ENCODE assay signal across 9 cellular contexts in genomic region chr2:42196403-42197267, GRCh38. TPM values are rescaled to one million over a fixed set of nuclear protein-coding genes. Genes with fewer than 3 reads are reported as not detected.
DNase-seq lines count a peak whose midpoint lies in the region; ATAC-seq and TF ChIP-seq lines count a peak whose summit lies in the region.
"Had no signal": no experiment of that assay in that cellular context is flagged by ENCODE, and none has a peak within 500 bp of the region (broad histone marks: within the 10 kb centered on the region; RNA-seq: fewer than 3 reads in every experiment).

No MANE protein-coding gene starts in this region.

- POLR2A ChIA-PET in activated CD4-positive, alpha-beta memory T cell treated with anti-CD3 and anti-CD28 coated beads, Interleukin-2, amount 10 ng/mL, durations not matched to agents 7 days and 5 days (lab: Charles Lee), result interaction anchor here (1.0 to 2.9 kb wide), 4 partner anchors 25 to 101 kb away, joined by 3 to 10 read pairs (median 4); no protein-coding TSS in a partner anchor

- intact Hi-C loops in Calu3 (cut with micrococcal nuclease; ENCODE audit: unreplicated experiment), result loop anchor here (1.0 to 5.0 kb wide), 2 partner anchors 79 to 100 kb away; no protein-coding TSS in a partner anchor

- ATAC-seq in GM21360 (IDR thresholded peaks at IDR 0.05; ENCODE audit: unreplicated experiment) (peak; percentile 62), HG02973 (IDR thresholded peaks at IDR 0.05; ENCODE audit: unreplicated experiment) (no peak), HG03196 (IDR thresholded peaks at IDR 0.05; ENCODE audit: unreplicated experiment) (no peak)

- TF ChIP-seq CTCF in Calu3 (IDR thresholded peaks at IDR 0.05; ENCODE audit: unreplicated experiment) (peak; percentile 47), glutamatergic neuron (IDR thresholded peaks at IDR 0.05; ENCODE audit: partially characterized antibody, unreplicated experiment) (peak; percentile 44)

- no peak overlapping the region for H3K4me3 Mint-ChIP-seq in Calu3 (ENCODE audit: low read depth, unreplicated experiment)
- H3K4me3 Mint-ChIP-seq in activated CD4-positive, alpha-beta memory T cell treated with anti-CD3 and anti-CD28 coated beads, Interleukin-2, amount 10 ng/mL, durations not matched to agents 7 days and 5 days, result no peak overlapping the region
- peak overlapping the region; percentile 17 for H3K4me3 Mint-ChIP-seq in glutamatergic neuron (ENCODE audit: unreplicated experiment)

- peaks cover 6% of the 10 kb centered on the region for H3K9me3 Mint-ChIP-seq in Calu3 (ENCODE audit: low read depth, unreplicated experiment)
- no peaks in the 10 kb centered on the region for H3K9me3 Mint-ChIP-seq in activated CD4-positive, alpha-beta memory T cell treated with anti-CD3 and anti-CD28 coated beads, Interleukin-2, amount 10 ng/mL, durations not matched to agents 7 days and 5 days
- H3K9me3 Mint-ChIP-seq in glutamatergic neuron (ENCODE audit: unreplicated experiment), result peaks cover 2% of the 10 kb centered on the region
- H3K9me3 Mint-ChIP-seq: activated naive CD4-positive, alpha-beta T cell treated with anti-CD3 and anti-CD28 coated beads, Interleukin-2, amount 50 U/mL, for 72 hours had no signal

- no TSS peak for BruUV-seq in Calu3 (replicated peaks; lab: Mats Ljungman, UMichigan)

- DNase-seq in Calu3 (peak; percentile 47), NCI-H2227 treated with DMSO at 0.1 percent for 48 hours (lab: John Stamatoyannopoulos, UW) (peak; percentile 92), glutamatergic neuron (peak; percentile 40), retina (peak; percentile 39)
- peak; percentile 31 for DNase-seq in activated CD4-positive, alpha-beta memory T cell treated with anti-CD3 and anti-CD28 coated beads, Interleukin-2, amount 10 ng/mL, durations not matched to agents 7 days and 5 days

- H3K27ac Mint-ChIP-seq in Calu3 (ENCODE audit: unreplicated experiment) (peak overlapping the region; percentile 45), glutamatergic neuron (ENCODE audit: unreplicated experiment) (peak overlapping the region; percentile 92)
- H3K27ac Mint-ChIP-seq in activated CD4-positive, alpha-beta memory T cell treated with anti-CD3 and anti-CD28 coated beads, Interleukin-2, amount 10 ng/mL, durations not matched to agents 7 days and 5 days, result no peak overlapping the region

- H3K36me3 Mint-ChIP-seq in Calu3 (ENCODE audit: insufficient read depth, unreplicated experiment) (peaks cover 5% of the 10 kb centered on the region), glutamatergic neuron (ENCODE audit: unreplicated experiment) (peaks cover 4% of the 10 kb centered on the region)
- peaks cover 28% of the 10 kb centered on the region for H3K36me3 Mint-ChIP-seq in activated CD4-positive, alpha-beta memory T cell treated with anti-CD3 and anti-CD28 coated beads, Interleukin-2, amount 10 ng/mL, durations not matched to agents 7 days and 5 days (ENCODE audit: low read depth)

- CTCF ChIA-PET in Calu3 (lab: Charles Lee), result interaction anchor here (1.0 to 2.5 kb wide), 4 partner anchors 8 to 336 kb away, joined by 3 to 7 read pairs (median 4); no protein-coding TSS in a partner anchor
- CTCF ChIA-PET in activated CD4-positive, alpha-beta memory T cell treated with anti-CD3 and anti-CD28 coated beads, Interleukin-2, amount 10 ng/mL, durations not matched to agents 7 days and 5 days (lab: Charles Lee), result interaction anchor here (0.7 to 4.7 kb wide), 10 partner anchors 16 to 327 kb away, joined by 3 to 49 read pairs (median 3); no protein-coding TSS in a partner anchor

- H3K27me3 Mint-ChIP-seq in Calu3 (ENCODE audit: unreplicated experiment) (no peaks in the 10 kb centered on the region), glutamatergic neuron (ENCODE audit: unreplicated experiment) (no peaks in the 10 kb centered on the region)
- H3K27me3 Mint-ChIP-seq in activated CD4-positive, alpha-beta memory T cell treated with anti-CD3 and anti-CD28 coated beads, Interleukin-2, amount 10 ng/mL, durations not matched to agents 7 days and 5 days, result no peaks in the 10 kb centered on the region

- H3K4me1 Mint-ChIP-seq in Calu3 (ENCODE audit: low read depth, unreplicated experiment) (peaks cover 62% of the 10 kb centered on the region), glutamatergic neuron (ENCODE audit: low read depth, unreplicated experiment) (peaks cover 9% of the 10 kb centered on the region)
- peaks cover 58% of the 10 kb centered on the region for H3K4me1 Mint-ChIP-seq in activated CD4-positive, alpha-beta memory T cell treated with anti-CD3 and anti-CD28 coated beads, Interleukin-2, amount 10 ng/mL, durations not matched to agents 7 days and 5 days

RNA-seq across cellular contexts. Expression of gene EML4, which starts 27.5 kb away (rescaled TPM):
- total RNA-seq in Calu3 (2022) (68.2 and 89.6 TPM in 2 replicates), glutamatergic neuron (ENCODE audit: unreplicated experiment) (50.8 TPM)
- total RNA-seq in activated CD4-positive, alpha-beta memory T cell treated with anti-CD3 and anti-CD28 coated beads, Interleukin-2, amount 10 ng/mL, durations not matched to agents 7 days and 5 days, result 100 to 1,000 TPM; 130 to 133 TPM

Comparison
In these comparisons a context has a peak if more than half of its experiments do, and no peak if none do; other contexts are left out.
1. DNase-seq: peak in every context shown above with its lines; median percentile 92 in NCI-H2227 treated with DMSO at 0.1 percent for 48 hours; 47 in Calu3; 40 in glutamatergic neuron; 39 in retina; 31 in activated CD4-positive, alpha-beta memory T cell treated with anti-CD3 and anti-CD28 coated beads, Interleukin-2, amount 10 ng/mL, durations not matched to agents 7 days and 5 days.